8 cellular contexts compared by ENCODE assay signal in the genomic region with DNA sequence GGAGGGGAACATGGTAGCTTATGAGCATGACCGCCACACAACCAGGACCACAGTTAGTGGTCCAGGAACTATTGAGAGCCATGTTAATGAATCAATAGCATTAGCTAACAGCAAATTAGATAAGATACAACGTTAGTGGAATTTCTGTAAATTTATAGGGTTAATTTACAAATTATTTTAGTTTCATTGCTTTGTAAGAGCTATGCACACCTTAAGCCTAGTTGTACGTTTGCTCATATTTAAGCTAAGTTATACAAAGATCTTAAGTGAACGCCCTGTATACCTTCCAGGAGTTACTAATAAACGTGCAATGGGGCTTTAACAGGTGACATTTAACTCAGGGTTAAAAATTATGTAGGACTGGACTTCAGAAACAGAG. TPM values are rescaled to one million over a fixed set of nuclear protein-coding genes. Genes with fewer than 3 reads are reported as not detected.
DNase-seq lines count a peak whose midpoint lies in the region; TF ChIP-seq lines count a peak whose summit lies in the region.

No MANE protein-coding gene starts in this region.

- H3K9me3 ChIP-seq in transverse colon, result no peaks in the 10 kb centered on the region

- peak overlapping the region; percentile 75 for H3K27ac ChIP-seq in angular gyrus (ENCODE audit: low read depth, low read length)
- peak overlapping the region; percentile 89 to 93 (median 90) for H3K27ac ChIP-seq in transverse colon

- 13 to 18% methylated on average over 5 of the region's 5 CpGs for WGBS in lower leg skin, 2 donors
- WGBS in transverse colon (ENCODE audit: low coverage in 1 of 2), 2 donors, result 13 to 16% methylated on average over 5 of the region's 5 CpGs

- no peaks in the 10 kb centered on the region for H3K27me3 ChIP-seq in transverse colon

- H3K4me1 ChIP-seq in transverse colon, result peaks cover 7 to 17% (median 10%) of the 10 kb centered on the region in 4 donors

- in situ Hi-C loops in transverse colon (cut with MboI; ENCODE audit: low pct_ligation_motif_present in 1 of 4, low pct_unique_long_range_greater_than_20kb in 1 of 4, low sequenced_read_pairs in 3 of 4), result no loop called here

- H3K4me3 ChIP-seq in lower leg skin (ENCODE audit: low read depth, poor library complexity, severe bottlenecking) (peak overlapping the region; percentile 97), transverse colon (peak overlapping the region; percentile 96 to 99 (median 98))

- H3K36me3 ChIP-seq in transverse colon, result peaks cover 0 to 31% (median 12%) of the 10 kb centered on the region in 4 donors

- intact Hi-C loops in lower leg skin (cut with DNase I; ENCODE audit: low total_unique reads), result no loop called here
- intact Hi-C loops in transverse colon (cut with DNase I; ENCODE audit: low total_unique reads), result no loop called here
- intact Hi-C loops in posterior vena cava (cut with DNase I), result no loop called here

- DNase-seq in activated effector memory CD4-positive, alpha-beta T cell treated with anti-CD3 and anti-CD28 coated beads, Interleukin-2, amount 50 U/mL, for 16 hours, result peak; percentile 16
- no peak for DNase-seq in activated effector memory CD4-positive, alpha-beta T cell treated with Interleukin-2 at 50 U/mL for 16 hours
- DNase-seq in lower leg skin (ENCODE audit: low spot score in 2 of 2), result no peak
- DNase-seq in transverse colon, result no peak
- no peak for DNase-seq in posterior vena cava (ENCODE audit: low spot score)
- no peak for DNase-seq in SHP77 treated with DMSO at 0.1 percent for 48 hours (lab: John Stamatoyannopoulos, UW)
- no peak for DNase-seq in NCI-H2107 (lab: John Stamatoyannopoulos, UW)

- no peak for TF ChIP-seq CTCF in lower leg skin (IDR thresholded peaks at IDR 0.05)
- no peak for TF ChIP-seq CTCF in transverse colon (IDR thresholded peaks at IDR 0.05)

- TF ChIP-seq POLR2A in lower leg skin (IDR thresholded peaks at IDR 0.05) (no peak), transverse colon (IDR thresholded peaks at IDR 0.05) (no peak)

- TF ChIP-seq EP300 in transverse colon (IDR thresholded peaks at IDR 0.05; ENCODE audit: low read depth), result no peak

RNA-seq across cellular contexts. Expression of gene EXOSC10, which starts 0.7 kb away (rescaled TPM):
- total RNA-seq in lower leg skin (10 to 100 TPM; 51.8 to 78.1 (median 65.3) TPM), transverse colon (100 to 1,000 TPM in 1 of 4 donors, 10 to 100 TPM in 3; 43.8 to 113 (median 68.7) TPM), posterior vena cava (10 to 100 TPM; 40.9 to 43.4 TPM)

RNA-seq across cellular contexts. Expression of gene SRM, which starts 39.1 kb away (rescaled TPM):
- total RNA-seq in lower leg skin, result 10 to 100 TPM; 24.4 to 38.8 (median 31.6) TPM
- 10 to 100 TPM; 13.0 to 25.1 (median 20.3) TPM for total RNA-seq in transverse colon
- 10 to 100 TPM; 74.2 to 76.6 TPM for total RNA-seq in posterior vena cava

RNA-seq across cellular contexts. Expression of gene MASP2, which starts 51.9 kb away (rescaled TPM):
- total RNA-seq in lower leg skin (not detected), transverse colon (not detected), posterior vena cava (not detected)
